Comparison of ENCODE assay signal across 21 cellular contexts in genomic region chr11:27061078-27061477, GRCh38. TPM values are rescaled to one million over a fixed set of nuclear protein-coding genes. Genes with fewer than 3 reads are reported as not detected.
DNase-seq lines count a peak whose midpoint lies in the region; ATAC-seq, FAIRE-seq and TF ChIP-seq lines count a peak whose summit lies in the region.
"Had no signal": no experiment of that assay in that cellular context is flagged by ENCODE, and none has a peak within 500 bp of the region (broad histone marks: within the 10 kb centered on the region; RNA-seq: fewer than 3 reads in every experiment).

No MANE protein-coding gene starts in this region.

- H3K9ac ChIP-seq in kidney (ENCODE audit: low read length in 2 of 2): no peak overlapping the region

- peaks cover 11% of the 10 kb centered on the region for H3K9me3 Mint-ChIP-seq in HFFc6
- H3K9me3 Mint-ChIP-seq in chondrocyte (ENCODE audit: low read depth): peaks cover 7% of the 10 kb centered on the region
- no peaks in the 10 kb centered on the region for H3K9me3 Mint-ChIP-seq in glutamatergic neuron (ENCODE audit: unreplicated experiment)

- no peak overlapping the region for H3K27ac Mint-ChIP-seq in HFFc6
- H3K27ac Mint-ChIP-seq in chondrocyte (ENCODE audit: unreplicated experiment): peak overlapping the region; percentile 78
- H3K27ac Mint-ChIP-seq in glutamatergic neuron (ENCODE audit: unreplicated experiment): no peak overlapping the region
- H3K27ac Mint-ChIP-seq: CD4-positive, alpha-beta memory T cell had no signal

- H3K4me3 Mint-ChIP-seq in HFFc6: peak overlapping the region; percentile 10; the same call in 1 of the 2 replicates
- peak overlapping the region; percentile 47 for H3K4me3 Mint-ChIP-seq in chondrocyte (ENCODE audit: unreplicated experiment)
- no peak overlapping the region for H3K4me3 Mint-ChIP-seq in glutamatergic neuron (ENCODE audit: unreplicated experiment)
- H3K4me3 Mint-ChIP-seq: CD4-positive, alpha-beta memory T cell had no signal

- no peaks in the 10 kb centered on the region for H3K36me3 ChIP-seq in kidney (ENCODE audit: control insufficient read depth in 1 of 2, insufficient read depth in 2 of 2, low read length in 2 of 2)
- H3K36me3 ChIP-seq in testis (ENCODE audit: low read depth, missing control alignments): no peaks in the 10 kb centered on the region
- H3K36me3 ChIP-seq: BE2C, HAP-1 had no signal

- H3K36me3 Mint-ChIP-seq in HFFc6 (ENCODE audit: low read depth) (peaks cover 5% of the 10 kb centered on the region), chondrocyte (ENCODE audit: low read depth) (peaks cover 5% of the 10 kb centered on the region), glutamatergic neuron (ENCODE audit: unreplicated experiment) (no peaks in the 10 kb centered on the region)
- H3K36me3 Mint-ChIP-seq: CD4-positive, alpha-beta memory T cell had no signal

- H3K27me3 Mint-ChIP-seq in HFFc6 (ENCODE audit: insufficient read depth) (no peaks in the 10 kb centered on the region), chondrocyte (ENCODE audit: low read depth) (no peaks in the 10 kb centered on the region), glutamatergic neuron (ENCODE audit: unreplicated experiment) (no peaks in the 10 kb centered on the region)

- no peak for FAIRE-seq in kidney (lab: Jason Lieb, UNC)
- FAIRE-seq: A204.1, G401.6, GM12891, GM19239, H1, HepG2, HTR-8/SVneo had no signal

- WGBS in testis, 2 donors: 51 to 53% methylated on average over 1 of the region's 1 CpG

- H3K4me3 ChIP-seq in kidney (ENCODE audit: low read length in 2 of 2) (peak overlapping the region; percentile 35 to 36), testis (no peak overlapping the region)
- H3K4me3 ChIP-seq: HAP-1 had no signal

- H3K4me1 Mint-ChIP-seq in HFFc6 (ENCODE audit: low read depth) (peaks cover 41% of the 10 kb centered on the region), chondrocyte (ENCODE audit: low read depth) (peaks cover 36% of the 10 kb centered on the region), glutamatergic neuron (ENCODE audit: low read depth, unreplicated experiment) (no peaks in the 10 kb centered on the region)
- H3K4me1 Mint-ChIP-seq: CD4-positive, alpha-beta memory T cell had no signal

- H3K4me1 ChIP-seq in kidney (ENCODE audit: control insufficient read depth in 1 of 2, insufficient read depth in 1 of 2, low read depth in 1 of 2, low read length in 2 of 2) (no peaks in the 10 kb centered on the region), testis (no peaks in the 10 kb centered on the region)
- H3K4me1 ChIP-seq: BE2C, HAP-1 had no signal

- peak; percentile 78 for ATAC-seq in sciatic nerve
- ATAC-seq in GM18907 (IDR thresholded peaks at IDR 0.05; ENCODE audit: unreplicated experiment): no peak
- ATAC-seq: HepG2 had no signal

- no peak for TF ChIP-seq POLR2A in testis (IDR thresholded peaks at IDR 0.05)

- H3K27ac ChIP-seq in kidney (ENCODE audit: low read depth in 2 of 2, low read length in 2 of 2) (no peak overlapping the region), testis (no peak overlapping the region)
- H3K27ac ChIP-seq: C4-2B had no signal

- H3K27me3 ChIP-seq in testis: no peaks in the 10 kb centered on the region
- H3K27me3 ChIP-seq: BE2C had no signal

- TF ChIP-seq CTCF in HFFc6 (IDR thresholded peaks at IDR 0.05) (no peak), chondrocyte (IDR thresholded peaks at IDR 0.05) (no peak), kidney (IDR thresholded peaks at IDR 0.05; ENCODE audit: borderline replicate concordance, extremely low read depth, insufficient read depth) (no peak), glutamatergic neuron (IDR thresholded peaks at IDR 0.05; ENCODE audit: partially characterized antibody, unreplicated experiment) (no peak), testis (IDR thresholded peaks at IDR 0.05) (no peak)

- intact Hi-C loops in kidney (cut with DNase I) (no loop called here), sciatic nerve (cut with DNase I) (no loop called here), testis (cut with DNase I; ENCODE audit: low total_unique reads) (no loop called here)

- H3K9me3 ChIP-seq in kidney (ENCODE audit: control insufficient read depth in 1 of 2, low read length in 2 of 2) (no peaks in the 10 kb centered on the region), testis (no peaks in the 10 kb centered on the region)
- H3K9me3 ChIP-seq: BE2C, HAP-1 had no signal

- DNase-seq in HFFc6 (no peak), chondrocyte (ENCODE audit: low spot score) (no peak), kidney (no peak), sciatic nerve (ENCODE audit: low spot score) (no peak), glutamatergic neuron (no peak), anterior cingulate cortex (lab: John Stamatoyannopoulos, UW) (no peak), testis (no peak)
- DNase-seq: BE2C; CD4-positive, alpha-beta memory T cell; DMS79 treated with DMSO at 0.1 percent for 48 hours; EL had no signal

RNA-seq across cellular contexts. Expression of gene BBOX1, which starts 20.5 kb away (rescaled TPM):
- not detected for total RNA-seq in HFFc6 (2021; fragmentation: NEBNext Ultra II Directional; extraction: Animal tissue kit (Norgen Biotek cat#: 25700))
- 0.51 to 4.2 TPM (median 0.90 TPM) in 3 replicates for total RNA-seq in chondrocyte
- total RNA-seq in kidney: 159 TPM
- polyA plus RNA-seq in kidney (ENCODE audit: insufficient read depth, low read depth, low replicate concordance): 414 TPM
- 0.45 TPM for total RNA-seq in sciatic nerve
- not detected for total RNA-seq in glutamatergic neuron (ENCODE audit: unreplicated experiment)
- total RNA-seq in testis: under 1 TPM in 1 of 2 donors, not detected in 1; 0.24 TPM
- 1.2 TPM for polyA plus RNA-seq in testis (ENCODE audit: insufficient read depth, low read depth, low replicate concordance)
- total RNA-seq: CD4-positive, alpha-beta memory T cell; H1; HepG2 had no signal
- polyA plus RNA-seq: CD4-positive, alpha-beta memory T cell; H1; HepG2 had no signal

Comparison
In these comparisons a context has a peak if more than half of its experiments do, and no peak if none do; other contexts are left out.
1. H3K4me3 ChIP-seq: peak in kidney (2 of 2); none in testis (0 of 2).
2. RNA of gene BBOX1, which starts 20.5 kb away (total RNA-seq): 159 TPM in kidney (single experiment); 0.51 to 4.2 TPM in chondrocyte, 0.45 TPM in sciatic nerve (single experiment), 0.24 TPM in testis, not detected in HFFc6 and not detected in glutamatergic neuron (single experiment); every median in the first group is over 10 times any median in the second.